In the genomic region with DNA sequence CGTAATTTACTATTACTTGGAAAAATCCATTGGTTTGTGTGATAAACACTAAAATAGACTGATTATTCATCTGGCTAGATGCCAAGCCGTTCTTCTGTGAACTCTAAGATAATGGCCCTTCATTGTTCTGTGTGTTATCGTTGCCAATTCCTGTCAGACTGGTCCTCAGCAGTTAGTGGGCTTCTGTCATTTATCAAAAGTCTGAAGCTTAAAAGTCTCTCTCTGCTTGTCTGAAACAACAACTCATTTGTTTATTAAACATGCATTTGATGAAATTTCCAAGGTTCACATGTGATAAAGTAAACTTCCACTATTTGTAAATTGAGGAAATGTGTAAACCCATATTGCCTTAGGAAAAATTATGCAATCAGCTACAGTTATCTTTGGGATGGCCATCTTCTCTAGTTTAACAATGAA, we compare ENCODE assay signal across 1 cellular context.
TF ChIP-seq lines count a peak whose summit lies in the region.

No MANE protein-coding gene starts in this region.

TF ChIP-seq in K562, 482 proteins besides CTCF, POLR2A, EP300 and RAD21 (continued from another document):
- TF ChIP-seq, protein P1, sequence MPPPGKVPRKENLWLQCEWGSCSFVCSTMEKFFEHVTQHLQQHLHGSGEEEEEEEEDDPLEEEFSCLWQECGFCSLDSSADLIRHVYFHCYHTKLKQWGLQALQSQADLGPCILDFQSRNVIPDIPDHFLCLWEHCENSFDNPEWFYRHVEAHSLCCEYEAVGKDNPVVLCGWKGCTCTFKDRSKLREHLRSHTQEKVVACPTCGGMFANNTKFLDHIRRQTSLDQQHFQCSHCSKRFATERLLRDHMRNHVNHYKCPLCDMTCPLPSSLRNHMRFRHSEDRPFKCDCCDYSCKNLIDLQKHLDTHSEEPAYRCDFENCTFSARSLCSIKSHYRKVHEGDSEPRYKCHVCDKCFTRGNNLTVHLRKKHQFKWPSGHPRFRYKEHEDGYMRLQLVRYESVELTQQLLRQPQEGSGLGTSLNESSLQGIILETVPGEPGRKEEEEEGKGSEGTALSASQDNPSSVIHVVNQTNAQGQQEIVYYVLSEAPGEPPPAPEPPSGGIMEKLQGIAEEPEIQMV (tag; conservative IDR thresholded peaks at IDR 0.05; ENCODE audit: low read depth) = no peak
- TF ChIP-seq MECOM (CRISPR knock-in tag; IDR thresholded peaks at IDR 0.05) (peak; percentile 74), YY1 (IDR thresholded peaks at IDR 0.05; ENCODE audit: borderline replicate concordance in 1 of 3, control insufficient read depth in 1 of 3, extremely low read depth in 1 of 3, insufficient read depth in 3 of 3, insufficient read length in 1 of 3, insufficient replicate concordance in 2 of 3, low read depth in 1 of 3, low read length in 2 of 3) (no peak), POLR2AphosphoS5 (IDR thresholded peaks at IDR 0.05; ENCODE audit: control insufficient read depth, insufficient read depth, low read depth, low read length) (peak; percentile 89), HIVEP1 (CRISPR knock-in tag; IDR thresholded peaks at IDR 0.05) (no peak), ZNF778 (CRISPR knock-in tag; IDR thresholded peaks at IDR 0.05) (no peak)
